11 cellular contexts compared by ENCODE assay signal in genomic region chr3:31105011-31105410, GRCh38.
"Had no signal": no experiment of that assay in that cellular context is flagged by ENCODE, and none has a peak within 500 bp of the region (broad histone marks: within the 10 kb centered on the region; RNA-seq: fewer than 3 reads in every experiment).

No MANE protein-coding gene starts in this region.

- H3K9me3 ChIP-seq: esophagus squamous epithelium, psoas muscle, upper lobe of left lung had no signal

- H3K36me3 ChIP-seq: esophagus squamous epithelium, left lung, upper lobe of left lung had no signal

- H3K4me1 ChIP-seq: left lung, psoas muscle, upper lobe of left lung had no signal

- H3K27me3 ChIP-seq: esophagus squamous epithelium, left lung, upper lobe of left lung had no signal

- DNase-seq: activated CD4-positive, alpha-beta T cell treated with anti-CD3 and anti-CD28 coated beads for 4 hours; activated CD8-positive, alpha-beta memory T cell treated with anti-CD3 and anti-CD28 coated beads, Interleukin-2, amount 50 U/mL, for 4 hours; activated naive CD4-positive, alpha-beta T cell treated with anti-CD3 and anti-CD28 coated beads for 36 hours; esophagus squamous epithelium; head of caudate nucleus; left lung; mesendoderm; occipital lobe; psoas muscle; stimulated activated CD4-positive, alpha-beta T cell treated with anti-CD3 and anti-CD28 coated beads, Interleukin-4, amount 100 ng/mL, for 1 hour; upper lobe of left lung had no signal

- H3K4me3 ChIP-seq: esophagus squamous epithelium, left lung, psoas muscle, upper lobe of left lung had no signal

- H3K27ac ChIP-seq: esophagus squamous epithelium, left lung, psoas muscle, upper lobe of left lung had no signal
